1 cellular context compared by ENCODE assay signal in the genomic region with DNA sequence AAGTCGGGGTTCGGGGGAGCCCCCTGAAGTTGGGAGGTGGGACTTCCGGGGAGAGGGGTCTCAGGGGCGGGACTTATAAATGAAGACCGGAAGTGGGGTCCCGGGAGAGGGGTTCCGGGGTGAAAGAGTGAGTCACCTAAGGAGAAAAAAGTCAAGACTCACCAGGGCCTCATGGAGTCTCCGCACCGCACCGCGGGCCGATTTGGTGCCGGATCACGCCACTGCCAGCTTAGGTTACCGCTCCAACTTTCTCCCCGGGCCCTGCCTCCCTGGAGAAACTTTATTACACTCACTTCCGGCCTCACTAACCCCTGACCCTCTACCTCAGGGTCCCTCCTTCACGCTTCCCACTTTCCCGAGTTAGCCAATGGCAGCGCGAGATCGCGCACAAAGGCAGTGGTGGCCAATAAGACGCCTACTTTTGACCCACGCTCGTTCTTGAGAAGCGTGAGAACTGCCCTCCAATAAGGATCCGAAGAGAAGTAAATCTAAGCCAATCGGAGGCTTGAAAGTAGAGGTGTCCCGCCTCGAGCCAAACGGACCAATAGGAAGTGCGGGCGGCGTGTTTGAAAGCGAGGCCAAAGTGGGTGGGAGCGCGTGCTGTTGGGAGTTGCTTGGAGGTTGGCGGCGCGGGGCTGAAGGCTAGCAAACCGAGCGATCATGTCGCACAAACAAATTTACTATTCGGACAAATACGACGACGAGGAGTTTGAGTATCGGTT.
TF ChIP-seq lines count a peak whose summit lies in the region.

Gene CKS1B, plus strand, starts transcription at position 596 of the 722 bp plus-strand sequence. Its CDS starts 65 bp downstream, at position 661.

TF ChIP-seq in HepG2, 621 proteins besides CTCF, POLR2A, EP300 and RAD21 (continued from another document and continues in another):
- TF ChIP-seq, protein P1, sequence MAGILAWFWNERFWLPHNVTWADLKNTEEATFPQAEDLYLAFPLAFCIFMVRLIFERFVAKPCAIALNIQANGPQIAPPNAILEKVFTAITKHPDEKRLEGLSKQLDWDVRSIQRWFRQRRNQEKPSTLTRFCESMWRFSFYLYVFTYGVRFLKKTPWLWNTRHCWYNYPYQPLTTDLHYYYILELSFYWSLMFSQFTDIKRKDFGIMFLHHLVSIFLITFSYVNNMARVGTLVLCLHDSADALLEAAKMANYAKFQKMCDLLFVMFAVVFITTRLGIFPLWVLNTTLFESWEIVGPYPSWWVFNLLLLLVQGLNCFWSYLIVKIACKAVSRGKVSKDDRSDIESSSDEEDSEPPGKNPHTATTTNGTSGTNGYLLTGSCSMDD (CRISPR knock-in tag; IDR thresholded peaks at IDR 0.05) = no peak
- TF ChIP-seq CENPX (CRISPR knock-in tag; IDR thresholded peaks at IDR 0.05) (no peak), FIP1L1 (IDR thresholded peaks at IDR 0.05; ENCODE audit: borderline replicate concordance, insufficient read depth, low read depth, low read length) (no peak), ATF1 (CRISPR knock-in tag; IDR thresholded peaks at IDR 0.05) (peak; percentile 87), ZNF430 (CRISPR knock-in tag; IDR thresholded peaks at IDR 0.05) (no peak), MTF2 (CRISPR knock-in tag; IDR thresholded peaks at IDR 0.05; ENCODE audit: borderline replicate concordance) (no peak), DBP (CRISPR knock-in tag; IDR thresholded peaks at IDR 0.05; ENCODE audit: not compliant biosample characterization) (no peak), ZNF761 (CRISPR knock-in tag; conservative IDR thresholded peaks at IDR 0.05) (no peak), HMGA1 (CRISPR knock-in tag; conservative IDR thresholded peaks at IDR 0.05) (no peak), NFYB (CRISPR knock-in tag; IDR thresholded peaks at IDR 0.05) (peak; percentile 99), ZNF207 (IDR thresholded peaks at IDR 0.05; ENCODE audit: borderline replicate concordance) (no peak), AKNA (CRISPR knock-in tag; IDR thresholded peaks at IDR 0.05; ENCODE audit: borderline replicate concordance) (no peak), ZNF354B (CRISPR knock-in tag; IDR thresholded peaks at IDR 0.05) (peak; percentile 61; the same call in 1 of the 2 replicates), TGIF2 (CRISPR knock-in tag; IDR thresholded peaks at IDR 0.05) (no peak; the same call in 1 of the 2 replicates), NR0B2 (CRISPR knock-in tag; IDR thresholded peaks at IDR 0.05) (no peak; the same call in 1 of the 2 replicates), ATF4 (CRISPR knock-in tag; IDR thresholded peaks at IDR 0.05) (0 out of 4 replicates have a peak, but pooled peaks of 1 of the 2 experiments have one; percentile 39), MBD4 (IDR thresholded peaks at IDR 0.05; ENCODE audit: borderline replicate concordance, low read length) (no peak), FOSL2 (CRISPR knock-in tag; IDR thresholded peaks at IDR 0.05) (peak; percentile 80), ZNF891 (CRISPR knock-in tag; IDR thresholded peaks at IDR 0.05) (no peak), ZNF326 (CRISPR knock-in tag; IDR thresholded peaks at IDR 0.05; ENCODE audit: borderline replicate concordance) (no peak), ZNF510 (CRISPR knock-in tag; IDR thresholded peaks at IDR 0.05; ENCODE audit: low read depth) (peak; percentile 81; the same call in 1 of the 2 replicates), ZNF441 (CRISPR knock-in tag; IDR thresholded peaks at IDR 0.05; ENCODE audit: borderline replicate concordance) (no peak), ZNF17 (CRISPR knock-in tag; IDR thresholded peaks at IDR 0.05) (no peak), RARG (CRISPR knock-in tag; IDR thresholded peaks at IDR 0.05; ENCODE audit: low read depth) (no peak), ZMAT3 (CRISPR knock-in tag; conservative IDR thresholded peaks at IDR 0.05) (0 out of 2 replicates have a peak, but pooled peaks have one; percentile 57), ZNF850 (CRISPR knock-in tag; conservative IDR thresholded peaks at IDR 0.05) (no peak), IKZF4 (CRISPR knock-in tag; IDR thresholded peaks at IDR 0.05; ENCODE audit: borderline replicate concordance, low read depth, not compliant biosample characterization) (no peak)
- TF ChIP-seq, protein P2, sequence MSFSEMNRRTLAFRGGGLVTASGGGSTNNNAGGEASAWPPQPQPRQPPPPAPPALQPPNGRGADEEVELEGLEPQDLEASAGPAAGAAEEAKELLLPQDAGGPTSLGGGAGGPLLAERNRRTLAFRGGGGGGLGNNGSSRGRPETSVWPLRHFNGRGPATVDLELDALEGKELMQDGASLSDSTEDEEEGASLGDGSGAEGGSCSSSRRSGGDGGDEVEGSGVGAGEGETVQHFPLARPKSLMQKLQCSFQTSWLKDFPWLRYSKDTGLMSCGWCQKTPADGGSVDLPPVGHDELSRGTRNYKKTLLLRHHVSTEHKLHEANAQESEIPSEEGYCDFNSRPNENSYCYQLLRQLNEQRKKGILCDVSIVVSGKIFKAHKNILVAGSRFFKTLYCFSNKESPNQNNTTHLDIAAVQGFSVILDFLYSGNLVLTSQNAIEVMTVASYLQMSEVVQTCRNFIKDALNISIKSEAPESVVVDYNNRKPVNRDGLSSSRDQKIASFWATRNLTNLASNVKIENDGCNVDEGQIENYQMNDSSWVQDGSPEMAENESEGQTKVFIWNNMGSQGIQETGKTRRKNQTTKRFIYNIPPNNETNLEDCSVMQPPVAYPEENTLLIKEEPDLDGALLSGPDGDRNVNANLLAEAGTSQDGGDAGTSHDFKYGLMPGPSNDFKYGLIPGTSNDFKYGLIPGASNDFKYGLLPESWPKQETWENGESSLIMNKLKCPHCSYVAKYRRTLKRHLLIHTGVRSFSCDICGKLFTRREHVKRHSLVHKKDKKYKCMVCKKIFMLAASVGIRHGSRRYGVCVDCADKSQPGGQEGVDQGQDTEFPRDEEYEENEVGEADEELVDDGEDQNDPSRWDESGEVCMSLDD (CRISPR knock-in tag; IDR thresholded peaks at IDR 0.05; ENCODE audit: borderline replicate concordance) = peak; percentile 99
- TF ChIP-seq, protein P3, sequence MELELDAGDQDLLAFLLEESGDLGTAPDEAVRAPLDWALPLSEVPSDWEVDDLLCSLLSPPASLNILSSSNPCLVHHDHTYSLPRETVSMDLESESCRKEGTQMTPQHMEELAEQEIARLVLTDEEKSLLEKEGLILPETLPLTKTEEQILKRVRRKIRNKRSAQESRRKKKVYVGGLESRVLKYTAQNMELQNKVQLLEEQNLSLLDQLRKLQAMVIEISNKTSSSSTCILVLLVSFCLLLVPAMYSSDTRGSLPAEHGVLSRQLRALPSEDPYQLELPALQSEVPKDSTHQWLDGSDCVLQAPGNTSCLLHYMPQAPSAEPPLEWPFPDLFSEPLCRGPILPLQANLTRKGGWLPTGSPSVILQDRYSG (CRISPR knock-in tag; IDR thresholded peaks at IDR 0.05) = no peak
- TF ChIP-seq, protein P4, sequence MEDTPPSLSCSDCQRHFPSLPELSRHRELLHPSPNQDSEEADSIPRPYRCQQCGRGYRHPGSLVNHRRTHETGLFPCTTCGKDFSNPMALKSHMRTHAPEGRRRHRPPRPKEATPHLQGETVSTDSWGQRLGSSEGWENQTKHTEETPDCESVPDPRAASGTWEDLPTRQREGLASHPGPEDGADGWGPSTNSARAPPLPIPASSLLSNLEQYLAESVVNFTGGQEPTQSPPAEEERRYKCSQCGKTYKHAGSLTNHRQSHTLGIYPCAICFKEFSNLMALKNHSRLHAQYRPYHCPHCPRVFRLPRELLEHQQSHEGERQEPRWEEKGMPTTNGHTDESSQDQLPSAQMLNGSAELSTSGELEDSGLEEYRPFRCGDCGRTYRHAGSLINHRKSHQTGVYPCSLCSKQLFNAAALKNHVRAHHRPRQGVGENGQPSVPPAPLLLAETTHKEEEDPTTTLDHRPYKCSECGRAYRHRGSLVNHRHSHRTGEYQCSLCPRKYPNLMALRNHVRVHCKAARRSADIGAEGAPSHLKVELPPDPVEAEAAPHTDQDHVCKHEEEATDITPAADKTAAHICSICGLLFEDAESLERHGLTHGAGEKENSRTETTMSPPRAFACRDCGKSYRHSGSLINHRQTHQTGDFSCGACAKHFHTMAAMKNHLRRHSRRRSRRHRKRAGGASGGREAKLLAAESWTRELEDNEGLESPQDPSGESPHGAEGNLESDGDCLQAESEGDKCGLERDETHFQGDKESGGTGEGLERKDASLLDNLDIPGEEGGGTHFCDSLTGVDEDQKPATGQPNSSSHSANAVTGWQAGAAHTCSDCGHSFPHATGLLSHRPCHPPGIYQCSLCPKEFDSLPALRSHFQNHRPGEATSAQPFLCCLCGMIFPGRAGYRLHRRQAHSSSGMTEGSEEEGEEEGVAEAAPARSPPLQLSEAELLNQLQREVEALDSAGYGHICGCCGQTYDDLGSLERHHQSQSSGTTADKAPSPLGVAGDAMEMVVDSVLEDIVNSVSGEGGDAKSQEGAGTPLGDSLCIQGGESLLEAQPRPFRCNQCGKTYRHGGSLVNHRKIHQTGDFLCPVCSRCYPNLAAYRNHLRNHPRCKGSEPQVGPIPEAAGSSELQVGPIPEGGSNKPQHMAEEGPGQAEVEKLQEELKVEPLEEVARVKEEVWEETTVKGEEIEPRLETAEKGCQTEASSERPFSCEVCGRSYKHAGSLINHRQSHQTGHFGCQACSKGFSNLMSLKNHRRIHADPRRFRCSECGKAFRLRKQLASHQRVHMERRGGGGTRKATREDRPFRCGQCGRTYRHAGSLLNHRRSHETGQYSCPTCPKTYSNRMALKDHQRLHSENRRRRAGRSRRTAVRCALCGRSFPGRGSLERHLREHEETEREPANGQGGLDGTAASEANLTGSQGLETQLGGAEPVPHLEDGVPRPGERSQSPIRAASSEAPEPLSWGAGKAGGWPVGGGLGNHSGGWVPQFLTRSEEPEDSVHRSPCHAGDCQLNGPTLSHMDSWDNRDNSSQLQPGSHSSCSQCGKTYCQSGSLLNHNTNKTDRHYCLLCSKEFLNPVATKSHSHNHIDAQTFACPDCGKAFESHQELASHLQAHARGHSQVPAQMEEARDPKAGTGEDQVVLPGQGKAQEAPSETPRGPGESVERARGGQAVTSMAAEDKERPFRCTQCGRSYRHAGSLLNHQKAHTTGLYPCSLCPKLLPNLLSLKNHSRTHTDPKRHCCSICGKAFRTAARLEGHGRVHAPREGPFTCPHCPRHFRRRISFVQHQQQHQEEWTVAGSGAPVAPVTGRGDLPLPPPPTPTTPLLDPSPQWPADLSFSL (CRISPR knock-in tag; IDR thresholded peaks at IDR 0.05) = no peak
- TF ChIP-seq, protein P5, sequence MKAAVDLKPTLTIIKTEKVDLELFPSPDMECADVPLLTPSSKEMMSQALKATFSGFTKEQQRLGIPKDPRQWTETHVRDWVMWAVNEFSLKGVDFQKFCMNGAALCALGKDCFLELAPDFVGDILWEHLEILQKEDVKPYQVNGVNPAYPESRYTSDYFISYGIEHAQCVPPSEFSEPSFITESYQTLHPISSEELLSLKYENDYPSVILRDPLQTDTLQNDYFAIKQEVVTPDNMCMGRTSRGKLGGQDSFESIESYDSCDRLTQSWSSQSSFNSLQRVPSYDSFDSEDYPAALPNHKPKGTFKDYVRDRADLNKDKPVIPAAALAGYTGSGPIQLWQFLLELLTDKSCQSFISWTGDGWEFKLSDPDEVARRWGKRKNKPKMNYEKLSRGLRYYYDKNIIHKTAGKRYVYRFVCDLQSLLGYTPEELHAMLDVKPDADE (CRISPR knock-in tag; IDR thresholded peaks at IDR 0.05) = no peak
- TF ChIP-seq, protein P6, sequence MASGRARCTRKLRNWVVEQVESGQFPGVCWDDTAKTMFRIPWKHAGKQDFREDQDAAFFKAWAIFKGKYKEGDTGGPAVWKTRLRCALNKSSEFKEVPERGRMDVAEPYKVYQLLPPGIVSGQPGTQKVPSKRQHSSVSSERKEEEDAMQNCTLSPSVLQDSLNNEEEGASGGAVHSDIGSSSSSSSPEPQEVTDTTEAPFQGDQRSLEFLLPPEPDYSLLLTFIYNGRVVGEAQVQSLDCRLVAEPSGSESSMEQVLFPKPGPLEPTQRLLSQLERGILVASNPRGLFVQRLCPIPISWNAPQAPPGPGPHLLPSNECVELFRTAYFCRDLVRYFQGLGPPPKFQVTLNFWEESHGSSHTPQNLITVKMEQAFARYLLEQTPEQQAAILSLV (CRISPR knock-in tag; IDR thresholded peaks at IDR 0.05; ENCODE audit: borderline replicate concordance) = no peak; the same call in 1 of the 2 replicates
